ENCODE assay signal across 14 cellular contexts in genomic region chr10:34698979-34699378, GRCh38.
DNase-seq lines count a peak whose midpoint lies in the region; ATAC-seq and TF ChIP-seq lines count a peak whose summit lies in the region.
"Had no signal": no experiment of that assay in that cellular context is flagged by ENCODE, and none has a peak within 500 bp of the region (broad histone marks: within the 10 kb centered on the region; RNA-seq: fewer than 3 reads in every experiment).

No MANE protein-coding gene starts in this region.

- ATAC-seq in SK-N-SH treated with all-trans-retinoic acid at 6 μM for 48 hours, result peak; percentile 73

- CTCF ChIA-PET in HEK293 (lab: Yijun Ruan, JAX), result interaction anchor here (0.6 kb wide), 1 partner anchor 202 kb away, joined by 3 read pairs; no protein-coding TSS in a partner anchor

- no peak overlapping the region for H3K27ac ChIP-seq in HEK293 (ENCODE audit: extremely low read depth, low read depth, low read length)
- H3K27ac ChIP-seq: transverse colon had no signal

- DNase-seq in fibroblast of mammary gland (ENCODE audit: low read depth) (peak; percentile 53), renal cortical epithelial cell (ENCODE audit: low read depth) (peak; percentile 94), RPMI8226 (no peak), medulla oblongata (ENCODE audit: extremely low spot score) (no peak), NCI-H128 (lab: John Stamatoyannopoulos, UW; ENCODE audit: unreplicated experiment) (no peak)
- DNase-seq in activated CD4-positive, CD25-positive, alpha-beta regulatory T cell treated with anti-CD3 and anti-CD28 coated beads, Interleukin-2, amount 50 U/mL, for 72 hours, result no peak
- DNase-seq: activated CD4-positive, alpha-beta T cell treated with anti-CD3 and anti-CD28 coated beads, Interleukin-2, amount 50 U/mL, for 1 hour; activated gamma-delta T cell; DND-41; effector CD8-positive, alpha-beta T cell; SHP77; transverse colon had no signal

- no peaks in the 10 kb centered on the region for H3K9me3 ChIP-seq in HEK293 (ENCODE audit: control insufficient read depth, insufficient read depth, low read depth, low read length)
- H3K9me3 ChIP-seq: transverse colon had no signal

- H3K4me1 ChIP-seq in HEK293 (ENCODE audit: control insufficient read depth, insufficient read depth, low read length), result peaks cover 17% of the 10 kb centered on the region

- H3K36me3 ChIP-seq in HEK293 (ENCODE audit: control insufficient read depth in 2 of 2, insufficient read depth in 1 of 2, low read length in 2 of 2), result peaks cover 0 to 4% of the 10 kb centered on the region in 2 experiments; a peak in 2 of 3 replicates
- H3K36me3 ChIP-seq: transverse colon had no signal

- no peak overlapping the region for H3K4me3 ChIP-seq in HEK293 (ENCODE audit: low read depth, low read length)
- no peak overlapping the region for H3K4me3 ChIP-seq in fibroblast of mammary gland (ENCODE audit: control insufficient read depth, low read depth, low read length)
- H3K4me3 ChIP-seq: transverse colon had no signal

- TF ChIP-seq CTCF in HEK293 (tag by site-specific recombination; IDR thresholded peaks at IDR 0.05) (no peak), fibroblast of mammary gland (conservative IDR thresholded peaks at IDR 0.05; ENCODE audit: control insufficient read depth, insufficient read depth, low read depth, low read length) (no peak)

- POLR2A ChIA-PET in HEK293 (lab: Yijun Ruan, JAX), result no interaction called here

TF ChIP-seq in HEK293, 187 proteins besides CTCF, POLR2A, EP300 and RAD21 (continues in another document):
- TF ChIP-seq ZNF596 (tag by site-specific recombination; IDR thresholded peaks at IDR 0.05) (no peak), ZNF629 (tag by site-specific recombination; IDR thresholded peaks at IDR 0.05) (peak; percentile 71), ZBTB21 (tag by site-specific recombination; IDR thresholded peaks at IDR 0.05) (0 out of 2 replicates have a peak, but pooled peaks have one; percentile 30), PRDM10 (tag by site-specific recombination; IDR thresholded peaks at IDR 0.05) (peak; percentile 37; the same call in 1 of the 2 replicates), ZNF776 (tag by site-specific recombination; IDR thresholded peaks at IDR 0.05; ENCODE audit: borderline replicate concordance) (no peak), ZFP37 (tag by site-specific recombination; IDR thresholded peaks at IDR 0.05) (no peak), PATZ1 (tag by site-specific recombination; IDR thresholded peaks at IDR 0.05) (no peak)

TF ChIP-seq in SK-N-SH treated with all-trans-retinoic acid at 6 μM for 48 hours, 23 proteins besides CTCF, POLR2A, EP300 and RAD21:
- no peak for TF ChIP-seq BACH2 (CRISPR knock-in tag; IDR thresholded peaks at IDR 0.05; ENCODE audit: borderline replicate concordance)
- TF ChIP-seq ISL1 (CRISPR knock-in tag; IDR thresholded peaks at IDR 0.05), result peak; percentile 79
- TF ChIP-seq GLIS3 (CRISPR knock-in tag; IDR thresholded peaks at IDR 0.05), result 0 out of 2 replicates have a peak, but pooled peaks have one; percentile 23
- no peak for TF ChIP-seq SNAI2 (CRISPR knock-in tag; IDR thresholded peaks at IDR 0.05)
- TF ChIP-seq ZFP3 (CRISPR knock-in tag; IDR thresholded peaks at IDR 0.05), result 0 out of 2 replicates have a peak, but pooled peaks have one; percentile 42

Comparison
In these comparisons a context has a peak if more than half of its experiments do, and no peak if none do; other contexts are left out.
1. DNase-seq: peak in fibroblast of mammary gland (single experiment) and renal cortical epithelial cell (single experiment); none in RPMI8226 (single experiment), medulla oblongata (single experiment), activated CD4-positive, CD25-positive, alpha-beta regulatory T cell treated with anti-CD3 and anti-CD28 coated beads, Interleukin-2, amount 50 U/mL, for 72 hours (single experiment) and NCI-H128 (single experiment).
2. Of the 2 proteins assayed by ChIP-seq in both HEK293 and SK-N-SH treated with all-trans-retinoic acid at 6 μM for 48 hours: peak only in HEK293: none; only in SK-N-SH treated with all-trans-retinoic acid at 6 μM for 48 hours: ZFP3; in both: none; in neither: 1.